22 cellular contexts compared by ENCODE assay signal in genomic region chr12:2076728-2077127, GRCh38. TPM values are rescaled to one million over a fixed set of nuclear protein-coding genes. Genes with fewer than 3 reads are reported as not detected.
DNase-seq lines count a peak whose midpoint lies in the region; ATAC-seq and TF ChIP-seq lines count a peak whose summit lies in the region.
"Had no signal": no experiment of that assay in that cellular context is flagged by ENCODE, and none has a peak within 500 bp of the region (broad histone marks: within the 10 kb centered on the region; RNA-seq: fewer than 3 reads in every experiment).

No MANE protein-coding gene starts in this region.

- H2BK120ac ChIP-seq in H9 (ENCODE audit: low read depth, low read length, poor library complexity, severe bottlenecking), result no peak overlapping the region

- H3K4me3 Mint-ChIP-seq in H9, result no peak overlapping the region
- H3K4me3 Mint-ChIP-seq: activated CD4-positive, alpha-beta T cell treated with anti-CD3 and anti-CD28 coated beads for 36 hours; activated naive CD4-positive, alpha-beta T cell treated with anti-CD3 and anti-CD28 coated beads, Interleukin-2, amount 10 ng/mL, durations not matched to agents 7 days and 5 days; nephron progenitor cell had no signal

- H3K36me3 Mint-ChIP-seq in H9 (ENCODE audit: insufficient read depth in 1 of 3, low read depth in 3 of 3), result peaks cover 0 to 19% (median 7%) of the 10 kb centered on the region in 3 experiments
- H3K36me3 Mint-ChIP-seq: activated naive CD4-positive, alpha-beta T cell treated with anti-CD3 and anti-CD28 coated beads, Interleukin-2, amount 10 ng/mL, durations not matched to agents 7 days and 5 days had no signal

- H3K4me1 ChIP-seq in H9 (ENCODE audit: insufficient read depth, low read length) (no peaks in the 10 kb centered on the region), esophagus muscularis mucosa (peaks cover 47 to 70% (median 63%) of the 10 kb centered on the region in 4 donors), stomach (peaks cover 0 to 36% (median 2%) of the 10 kb centered on the region in 4 donors)
- H3K4me1 ChIP-seq: SJCRH30 had no signal

- H3K4ac ChIP-seq in H9 (ENCODE audit: low read depth, low read length), result no peak overlapping the region

- H3K27me3 ChIP-seq in H9 (ENCODE audit: insufficient read depth, low read length) (no peaks in the 10 kb centered on the region), esophagus muscularis mucosa (no peaks in the 10 kb centered on the region), layer of hippocampus (ENCODE audit: control insufficient read depth, insufficient read depth, low read length) (no peaks in the 10 kb centered on the region), stomach (no peaks in the 10 kb centered on the region)
- H3K27me3 ChIP-seq: BLaER1, upper lobe of left lung had no signal

- no peak overlapping the region for H2BK5ac ChIP-seq in H9 (ENCODE audit: insufficient read length, low read length)

- peak overlapping the region in 1 of 3 experiments; percentile 27; a peak in 1 of 7 replicates for H3K27ac Mint-ChIP-seq in H9
- H3K27ac Mint-ChIP-seq: activated CD4-positive, alpha-beta T cell treated with anti-CD3 and anti-CD28 coated beads for 36 hours; activated naive CD4-positive, alpha-beta T cell treated with anti-CD3 and anti-CD28 coated beads, Interleukin-2, amount 10 ng/mL, durations not matched to agents 7 days and 5 days; nephron progenitor cell had no signal

- peak overlapping the region; percentile 72 for H4K8ac ChIP-seq in H9 (replicated peaks; ENCODE audit: insufficient read length, low read depth, low read length)

- no peaks in the 10 kb centered on the region for H3K79me1 ChIP-seq in H9 (ENCODE audit: insufficient read depth, low read depth, low read length, poor library complexity, severe bottlenecking)

- no peak overlapping the region for H3K14ac ChIP-seq in H9 (ENCODE audit: insufficient read depth, low read length)

- H4K20me1 ChIP-seq in H9 (ENCODE audit: control insufficient read depth, insufficient read depth, insufficient read length), result no peaks in the 10 kb centered on the region
- H4K20me1 ChIP-seq: BLaER1 had no signal

- ATAC-seq in HG03045 (IDR thresholded peaks at IDR 0.05; ENCODE audit: unreplicated experiment), result no peak
- no peak for ATAC-seq in GM18520 (IDR thresholded peaks at IDR 0.05; ENCODE audit: unreplicated experiment)
- ATAC-seq: activated CD4-positive, alpha-beta T cell treated with anti-CD3 and anti-CD28 coated beads for 36 hours; left colon had no signal

- intact Hi-C loops in esophagus muscularis mucosa (cut with DNase I), result no loop called here
- intact Hi-C loops in stomach (cut with DNase I; ENCODE audit: low total_unique reads), result no loop called here

- no peak overlapping the region for H3K9ac ChIP-seq in H9 (ENCODE audit: extremely low read depth, insufficient read length, low read length)
- H3K9ac ChIP-seq: BLaER1 had no signal

- H3K56ac ChIP-seq in H9 (ENCODE audit: insufficient read length, low read depth, low read length), result no peak overlapping the region

- 0 out of 2 replicates have a peak, but pooled peaks cover 2% of the 10 kb centered on the region for H3K27me3 Mint-ChIP-seq in H9 (ENCODE audit: low read depth)

- no peak for TF ChIP-seq EP300 in esophagus muscularis mucosa (IDR thresholded peaks at IDR 0.05)
- peak; percentile 53 for TF ChIP-seq EP300 in stomach (IDR thresholded peaks at IDR 0.05)

- peak overlapping the region; percentile 46 for H3K18ac ChIP-seq in H9 (ENCODE audit: insufficient read length, low read depth, low read length)

- H2AFZ ChIP-seq in H9 (ENCODE audit: low read length), result no peak overlapping the region

- H3K4me3 ChIP-seq in esophagus muscularis mucosa, result no peak overlapping the region
- no peak overlapping the region for H3K4me3 ChIP-seq in stomach
- H3K4me3 ChIP-seq: BLaER1, SJCRH30, smooth muscle cell, upper lobe of left lung had no signal

- no peak overlapping the region for H2BK20ac ChIP-seq in H9 (ENCODE audit: low read depth, low read length, poor library complexity, severe bottlenecking)

- H2AK5ac ChIP-seq in H9 (ENCODE audit: insufficient read length, low read length), result no peak overlapping the region

- peaks cover 0 to 4% (median 0%) of the 10 kb centered on the region in 4 donors for H3K36me3 ChIP-seq in esophagus muscularis mucosa
- H3K36me3 ChIP-seq in stomach, result no peaks in the 10 kb centered on the region
- H3K36me3 ChIP-seq: BLaER1, SJCRH30, upper lobe of left lung had no signal

- H3K4me1 Mint-ChIP-seq in H9, result peaks cover 3 to 18% of the 10 kb centered on the region in 2 experiments
- H3K4me1 Mint-ChIP-seq: activated CD4-positive, alpha-beta T cell treated with anti-CD3 and anti-CD28 coated beads for 36 hours; activated naive CD4-positive, alpha-beta T cell treated with anti-CD3 and anti-CD28 coated beads, Interleukin-2, amount 10 ng/mL, durations not matched to agents 7 days and 5 days had no signal

- TF ChIP-seq POLR2A in esophagus muscularis mucosa (IDR thresholded peaks at IDR 0.05; ENCODE audit: low read depth), result no peak
- TF ChIP-seq POLR2A in stomach (IDR thresholded peaks at IDR 0.05), result no peak

- H2BK15ac ChIP-seq in H9 (ENCODE audit: low read depth, low read length), result no peak overlapping the region

- no peaks in the 10 kb centered on the region for H3K79me2 ChIP-seq in H9 (ENCODE audit: insufficient read depth, low read length)

- no peak overlapping the region for H4K91ac ChIP-seq in H9 (ENCODE audit: insufficient read length, low read depth, low read length)

- no peaks in the 10 kb centered on the region for H3K23me2 ChIP-seq in H9 (ENCODE audit: insufficient read length, low read depth, low read length, poor library complexity, severe bottlenecking)

- H3T11ph ChIP-seq in H9 (ENCODE audit: low read length), result no peak overlapping the region

- H3K9me3 Mint-ChIP-seq in H9, result peaks cover 17 to 21% of the 10 kb centered on the region in 2 experiments

- DNase-seq in H9 (no peak), esophagus muscularis mucosa (ENCODE audit: extremely low spot score) (no peak), stomach (no peak), middle frontal gyrus (ENCODE audit: extremely low spot score, low spot score) (no peak), NCI-H2081 treated with DMSO at 0.1 percent for 48 hours (lab: John Stamatoyannopoulos, UW) (no peak)
- DNase-seq: activated CD4-positive, alpha-beta T cell treated with anti-CD3 and anti-CD28 coated beads for 36 hours; activated naive CD4-positive, alpha-beta T cell treated with anti-CD3 and anti-CD28 coated beads, Interleukin-2, amount 10 ng/mL, durations not matched to agents 7 days and 5 days; amygdala; effector memory CD4-positive, alpha-beta T cell; left colon; midbrain; NCI-H187; nephron progenitor cell; posterior cingulate gyrus; SJCRH30; stimulated activated naive CD4-positive, alpha-beta T cell; upper lobe of left lung had no signal

- WGBS in H9 (ENCODE audit: extremely low coverage, insufficient read length, low lambda C conversion rate), result no CpG with 5 or more reads among the region's 10 CpGs
- 75% methylated on average over 8 of the region's 10 CpGs for WGBS in esophagus muscularis mucosa
- 74 to 89% (median 84%) methylated on average over 10 of the region's 10 CpGs for WGBS in stomach, 5 donors

- no peaks in the 10 kb centered on the region for H3K9me3 ChIP-seq in H9 (ENCODE audit: control insufficient read depth, low read depth, low read length)
- H3K9me3 ChIP-seq in esophagus muscularis mucosa, result peaks cover 0 to 4% (median 0%) of the 10 kb centered on the region in 4 donors
- H3K9me3 ChIP-seq in stomach, result no peaks in the 10 kb centered on the region
- H3K9me3 ChIP-seq: upper lobe of left lung had no signal

- H3K23ac ChIP-seq in H9 (ENCODE audit: insufficient read length, low read depth, low read length), result no peak overlapping the region

- H2BK12ac ChIP-seq in H9 (ENCODE audit: insufficient read length, low read depth, low read length), result no peak overlapping the region

- no peak for TF ChIP-seq CTCF in H9 (conservative IDR thresholded peaks at IDR 0.05)
- no peak for TF ChIP-seq CTCF in esophagus muscularis mucosa (IDR thresholded peaks at IDR 0.05)
- no peak for TF ChIP-seq CTCF in stomach (IDR thresholded peaks at IDR 0.05)

- H3K4me2 ChIP-seq in H9 (ENCODE audit: insufficient read depth, insufficient read length, low read length), result no peak overlapping the region
- H3K4me2 ChIP-seq: BLaER1, smooth muscle cell had no signal

- H4K5ac ChIP-seq in H9 (ENCODE audit: insufficient read length, low read depth, low read length), result no peak overlapping the region

- H3K27ac ChIP-seq in H9 (ENCODE audit: insufficient read length, low read depth, low read length), result no peak overlapping the region
- peak overlapping the region; percentile 80 to 88 (median 87) for H3K27ac ChIP-seq in esophagus muscularis mucosa (replicated peaks in 1 of 4)
- peak overlapping the region; percentile 53 for H3K27ac ChIP-seq in layer of hippocampus (ENCODE audit: low read depth, low read length)
- H3K27ac ChIP-seq in stomach, result peak overlapping the region in 4 of 5 donors; percentile 57 to 85 (median 72)
- H3K27ac ChIP-seq: BLaER1, SJCRH30 had no signal

RNA-seq across cellular contexts. Expression of gene CACNA1C, which starts 23.9 kb away (rescaled TPM):
- 0.81 and 1.1 TPM in 2 replicates for total RNA-seq in H9 (2021)
- 100 to 1,000 TPM in 1 of 4 donors, 10 to 100 TPM in 3; 44.1 to 104 (median 49.4) TPM for total RNA-seq in esophagus muscularis mucosa
- total RNA-seq in stomach, result 10 to 100 TPM in 3 of 5 donors, 1 to 10 TPM in 2; 6.7 to 55.8 (median 23.7) TPM
- polyA plus RNA-seq in stomach, result 1 to 10 TPM in 1 of 3 donors, under 1 TPM in 2; 0.31 to 2.8 (median 0.93) TPM
- total RNA-seq: SJCRH30 had no signal
